2 cellular contexts compared by ENCODE assay signal in genomic region chr6:109349419-109349987, GRCh38.
TF ChIP-seq lines count a peak whose summit lies in the region.

No MANE protein-coding gene starts in this region.

TF ChIP-seq in IMR-90, 13 proteins besides CTCF, POLR2A, EP300 and RAD21:
- TF ChIP-seq MAFK (IDR thresholded peaks at IDR 0.05; ENCODE audit: low read depth, low read length), result no peak
- TF ChIP-seq CHD1 (IDR thresholded peaks at IDR 0.05; ENCODE audit: low read depth, low read length), result no peak
- TF ChIP-seq MXI1 (IDR thresholded peaks at IDR 0.05; ENCODE audit: borderline replicate concordance, low read depth, low read length), result no peak
- no peak for TF ChIP-seq FOS (IDR thresholded peaks at IDR 0.05; ENCODE audit: low read depth, low read length)
- 0 out of 2 replicates have a peak, but pooled peaks have one; percentile 11 for TF ChIP-seq CEBPB (IDR thresholded peaks at IDR 0.05; ENCODE audit: low read depth, low read length)
- TF ChIP-seq RFX5 (IDR thresholded peaks at IDR 0.05; ENCODE audit: low read depth, low read length), result no peak
- TF ChIP-seq NFE2L2 (IDR thresholded peaks at IDR 0.05; ENCODE audit: low read depth, low read length), result no peak
- no peak for TF ChIP-seq USF2 (IDR thresholded peaks at IDR 0.05; ENCODE audit: low read depth, low read length)

TF ChIP-seq in SK-N-SH, 30 proteins besides CTCF, POLR2A, EP300 and RAD21:
- TF ChIP-seq EZH2phosphoT487 (IDR thresholded peaks at IDR 0.05; ENCODE audit: borderline replicate concordance, low read depth) (no peak), FOXM1 (IDR thresholded peaks at IDR 0.05; ENCODE audit: low read depth) (no peak), PBX3 (IDR thresholded peaks at IDR 0.05) (no peak), USF1 (IDR thresholded peaks at IDR 0.05; ENCODE audit: borderline replicate concordance, low read depth) (no peak), NRF1 (IDR thresholded peaks at IDR 0.05; ENCODE audit: low read depth, low read length) (no peak), TAF1 (IDR thresholded peaks at IDR 0.05; ENCODE audit: borderline replicate concordance, low read depth, low read length) (no peak), ZBTB33 (IDR thresholded peaks at IDR 0.05; ENCODE audit: borderline replicate concordance, low read depth) (no peak), RXRA (IDR thresholded peaks at IDR 0.05; ENCODE audit: borderline replicate concordance, low read depth) (no peak)
TF ChIP-seq in SK-N-SH: peak in this region for 0.
